7 cellular contexts compared by ENCODE assay signal in genomic region chr7:107661081-107661864, GRCh38. TPM values are rescaled to one million over a fixed set of nuclear protein-coding genes. Genes with fewer than 3 reads are reported as not detected.
DNase-seq lines count a peak whose midpoint lies in the region; ATAC-seq, FAIRE-seq and TF ChIP-seq lines count a peak whose summit lies in the region.

No MANE protein-coding gene starts in this region.

- peak; percentile 63 for ATAC-seq in HG03280 (IDR thresholded peaks at IDR 0.05; ENCODE audit: unreplicated experiment)

- 1 to 2% (median 2%) methylated on average over 66 to 73 of the region's 73 CpGs for WGBS in small intestine, 3 donors

- H3K27ac ChIP-seq in small intestine (ENCODE audit: low read depth in 1 of 2, low read length in 1 of 2) = no peak overlapping the region

- TF ChIP-seq CTCF in GM13977 (IDR thresholded peaks at IDR 0.05; ENCODE audit: extremely low read depth, insufficient read depth, missing control alignments) (peak; percentile 32), astrocyte of the spinal cord (IDR thresholded peaks at IDR 0.05; ENCODE audit: low read depth, low read length) (peak; percentile 27)

- FAIRE-seq in small intestine (lab: Jason Lieb, UNC) = no peak

- DNase-seq in GM13977 (ENCODE audit: low spot score) (peak; percentile 43), SK-N-DZ (ENCODE audit: low spot score) (peak; percentile 63), astrocyte of the spinal cord (ENCODE audit: low read depth, low spot score) (peak; percentile 52), small intestine (peak; percentile 51), NOMO-1 (lab: John Stamatoyannopoulos, UW; ENCODE audit: unreplicated experiment in 2 of 2) (no peak)

- H3K4me3 ChIP-seq in astrocyte of the spinal cord (ENCODE audit: low read depth, low read length) (peak overlapping the region; percentile 37), iPS-18c (ENCODE audit: insufficient read depth, low read depth, low read length) (peak overlapping the region; percentile 50), small intestine (ENCODE audit: low read depth in 1 of 2, low read length in 2 of 2) (peak overlapping the region in 1 of 2 donors; percentile 52)

- peaks cover 2 to 5% of the 10 kb centered on the region in 2 donors for H3K4me1 ChIP-seq in small intestine (ENCODE audit: control insufficient read depth in 2 of 2, insufficient read depth in 1 of 2, low read depth in 1 of 2, low read length in 1 of 2)

- no peaks in the 10 kb centered on the region for H3K9me3 ChIP-seq in iPS-18c (ENCODE audit: control insufficient read depth, insufficient read depth, low read length)
- no peaks in the 10 kb centered on the region for H3K9me3 ChIP-seq in small intestine (ENCODE audit: control insufficient read depth, low read depth)

- peaks cover 3 to 25% of the 10 kb centered on the region in 2 donors for H3K27me3 ChIP-seq in small intestine (ENCODE audit: control insufficient read depth in 2 of 2, insufficient read depth in 2 of 2, low read length in 2 of 2)

- H3K36me3 ChIP-seq in small intestine (ENCODE audit: control insufficient read depth in 2 of 2, insufficient read depth in 2 of 2, low read length in 2 of 2) = no peaks in the 10 kb centered on the region

- in situ Hi-C loops in GM13977 (cut with MboI; ENCODE audit: low pct_unique_long_range_greater_than_20kb, low sequenced_read_pairs, unreplicated experiment) (no loop called here), astrocyte of the spinal cord (cut with HindIII; ENCODE audit: low sequenced_read_pairs) (no loop called here)

RNA-seq across cellular contexts. Expression of gene SLC26A4, which starts 0.6 kb away (rescaled TPM):
- polyA plus RNA-seq in SK-N-DZ (2014; cell fraction: cytosol; rRNA removed) = not detected in 2 replicates
- not detected in 2 replicates for polyA plus RNA-seq in SK-N-DZ (2014; cell fraction: nucleus; rRNA removed)
- polyA plus RNA-seq in small intestine = under 1 TPM in 1 of 3 donors, not detected in 2; 0.18 TPM

Comparison
In these comparisons a context has a peak if more than half of its experiments do, and no peak if none do; other contexts are left out.
1. DNase-seq: peak in GM13977 (single experiment), SK-N-DZ (single experiment), astrocyte of the spinal cord (single experiment) and small intestine (single experiment); none in NOMO-1 (0 of 2).